11 cellular contexts compared by ENCODE assay signal in genomic region chr13:113930711-113931637, GRCh38. TPM values are rescaled to one million over a fixed set of nuclear protein-coding genes. Genes with fewer than 3 reads are reported as not detected.
A peak's percentile ranks its signal among the peaks of the same experiment; 100 is the strongest.
DNase-seq lines count a peak whose midpoint lies in the region; ATAC-seq lines count a peak whose summit lies in the region.
"Had no signal": no experiment of that assay in that cellular context is flagged by ENCODE, and none has a peak within 500 bp of the region (broad histone marks: within the 10 kb centered on the region; RNA-seq: fewer than 3 reads in every experiment).

No MANE protein-coding gene starts in this region.

- peak; percentile 67 for ATAC-seq in GM18909 (IDR thresholded peaks at IDR 0.05; ENCODE audit: poor library complexity, unreplicated experiment)
- ATAC-seq: left lung had no signal

- peak; percentile 66 for DNase-seq in RPMI7951 (ENCODE audit: low read depth)
- peak; percentile 59 for DNase-seq in activated gamma-delta T cell treated with anti-CD3 and anti-CD28 coated beads, Interleukin-2, amount 50 U/mL, for 16 hours (ENCODE audit: low read depth)
- peak; percentile 61 for DNase-seq in stimulated activated CD4-positive, alpha-beta T cell treated with anti-CD3 and anti-CD28 coated beads, Interleukin-4, amount 100 ng/mL, for 24 hours
- no peak for DNase-seq in cerebellum (ENCODE audit: low spot score)
- no peak for DNase-seq in EL
- DNase-seq in NCI-H2196 treated with DMSO at 0.1 percent for 48 hours (lab: John Stamatoyannopoulos, UW; ENCODE audit: unreplicated experiment) = no peak
- DNase-seq in NCI-H128 (lab: John Stamatoyannopoulos, UW; ENCODE audit: unreplicated experiment) = no peak
- DNase-seq: Calu3, KBM-7 had no signal

RNA-seq across cellular contexts. Expression of gene C13orf46, which starts 42.9 kb away (rescaled TPM):
- 0.10 TPM in 1 of 2 replicates, not detected in the other for total RNA-seq in RPMI7951 (2014; rRNA removed; shearing (Covaris generic))
- total RNA-seq in cerebellum = 0.54 TPM

Comparison
In these comparisons a context has a peak if more than half of its experiments do, and no peak if none do; other contexts are left out.
1. DNase-seq: peak in RPMI7951 (single experiment), activated gamma-delta T cell treated with anti-CD3 and anti-CD28 coated beads, Interleukin-2, amount 50 U/mL, for 16 hours (single experiment) and stimulated activated CD4-positive, alpha-beta T cell treated with anti-CD3 and anti-CD28 coated beads, Interleukin-4, amount 100 ng/mL, for 24 hours (single experiment); none in cerebellum (single experiment), EL (single experiment), NCI-H2196 treated with DMSO at 0.1 percent for 48 hours (single experiment) and NCI-H128 (single experiment).